ENCODE assay signal across 13 cellular contexts in the genomic region with DNA sequence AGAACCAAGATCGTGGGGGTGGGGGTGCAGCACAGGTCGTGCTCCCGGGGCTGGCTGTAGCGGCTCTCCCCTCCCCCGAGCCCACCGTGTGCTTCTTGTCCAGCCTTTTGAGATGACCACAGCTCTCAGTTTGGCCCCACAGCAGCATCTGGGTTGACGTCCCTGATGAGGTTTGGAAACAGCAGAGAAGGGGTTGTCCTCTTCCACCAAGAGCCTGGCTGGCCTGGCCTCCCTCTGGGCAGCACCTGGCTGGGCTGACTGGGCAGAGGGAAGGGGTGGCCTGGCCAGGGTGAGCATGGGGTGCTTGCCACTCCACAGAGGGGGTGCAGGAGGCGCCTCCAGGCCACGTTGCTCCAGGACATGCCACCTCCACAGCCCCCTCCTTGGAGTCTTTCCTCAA.
DNase-seq lines count a peak whose midpoint lies in the region; ATAC-seq and TF ChIP-seq lines count a peak whose summit lies in the region.
"Had no signal": no experiment of that assay in that cellular context is flagged by ENCODE, and none has a peak within 500 bp of the region (broad histone marks: within the 10 kb centered on the region; RNA-seq: fewer than 3 reads in every experiment).

No MANE protein-coding gene starts in this region.

- H3K4me3 ChIP-seq in HEK293 (ENCODE audit: low read depth, low read length) (no peak overlapping the region), skin epidermis (no peak overlapping the region), SK-N-SH (ENCODE audit: low read depth in 2 of 2, low read length in 1 of 2) (no peak overlapping the region)

- H2AFZ ChIP-seq in SK-N-SH (ENCODE audit: low read depth), result no peak overlapping the region

- intact Hi-C loops in activated CD4-positive, alpha-beta memory T cell treated with anti-CD3 and anti-CD28 coated beads for 36 hours (cut with micrococcal nuclease), result loop anchor here (1.0 to 10.0 kb wide), 5 partner anchors 11 to 375 kb away; a partner anchor contains a TSS

- H3K4me1 ChIP-seq in HEK293 (ENCODE audit: control insufficient read depth, insufficient read depth, low read length), result peaks cover 17% of the 10 kb centered on the region
- H3K4me1 ChIP-seq in SK-N-SH (ENCODE audit: control insufficient read depth in 1 of 2, insufficient read depth in 2 of 2, low read depth in 1 of 2, low read length in 1 of 2), result peaks cover 0 to 47% of the 10 kb centered on the region in 2 experiments; a peak in 2 of 4 replicates

- POLR2A ChIA-PET in HEK293 (lab: Yijun Ruan, JAX) (interaction anchor here (0.5 kb wide), 1 partner anchor 65 kb away, joined by 3 read pairs; no protein-coding TSS in a partner anchor), SK-N-SH (lab: Yijun Ruan, JAX) (interaction anchor here (1.1 to 1.6 kb wide), 2 partner anchors 19 to 60 kb away, joined by 3 to 4 read pairs; no protein-coding TSS in a partner anchor)
- POLR2A ChIA-PET in activated CD4-positive, alpha-beta memory T cell treated with anti-CD3 and anti-CD28 coated beads for 36 hours (lab: Charles Lee), result interaction anchor here (1.8 to 2.7 kb wide), 2 partner anchors 34 to 62 kb away, joined by 9 to 15 read pairs; a partner anchor contains a TSS

- H3K27ac Mint-ChIP-seq in activated CD4-positive, alpha-beta memory T cell treated with anti-CD3 and anti-CD28 coated beads for 36 hours, result peak overlapping the region; percentile 96

- H3K4me1 Mint-ChIP-seq in activated CD4-positive, alpha-beta memory T cell treated with anti-CD3 and anti-CD28 coated beads for 36 hours (ENCODE audit: low read depth), result peaks cover 70% of the 10 kb centered on the region

- no peaks in the 10 kb centered on the region for H3F3A ChIP-seq in SK-N-SH (replicated peaks; ENCODE audit: insufficient read depth)

- TF ChIP-seq EP300 in SK-N-SH (IDR thresholded peaks at IDR 0.05; ENCODE audit: borderline replicate concordance in 1 of 2, low read depth in 1 of 2, low read length in 1 of 2), result no peak

- peak overlapping the region; percentile 70 for H3K4me3 Mint-ChIP-seq in activated CD4-positive, alpha-beta memory T cell treated with anti-CD3 and anti-CD28 coated beads for 36 hours

- TF ChIP-seq CTCF in HEK293 (tag by site-specific recombination; IDR thresholded peaks at IDR 0.05) (no peak), SK-N-SH (IDR thresholded peaks at IDR 0.05) (no peak)

- H3K9me3 ChIP-seq in HEK293 (ENCODE audit: control insufficient read depth, insufficient read depth, low read depth, low read length), result no peaks in the 10 kb centered on the region
- H3K9me3 ChIP-seq in SK-N-SH, result no peaks in the 10 kb centered on the region

- TF ChIP-seq RAD21 in SK-N-SH (IDR thresholded peaks at IDR 0.05; ENCODE audit: low read length), result no peak

- no peaks in the 10 kb centered on the region for H3K27me3 Mint-ChIP-seq in activated CD4-positive, alpha-beta memory T cell treated with anti-CD3 and anti-CD28 coated beads for 36 hours

- peaks cover 94% of the 10 kb centered on the region for H4K20me1 ChIP-seq in SK-N-SH (ENCODE audit: insufficient read depth)

- peaks cover 96% of the 10 kb centered on the region for H3K79me2 ChIP-seq in SK-N-SH (ENCODE audit: insufficient read depth)

- H3K27ac ChIP-seq in HEK293 (ENCODE audit: extremely low read depth, low read depth, low read length), result no peak overlapping the region; the same call in 1 of the 2 replicates
- H3K27ac ChIP-seq in epithelial cell of prostate, result peak overlapping the region; percentile 92
- H3K27ac ChIP-seq in skin epidermis, result peak overlapping the region in 18 of 21 experiments; percentile 71 to 90 (median 82)
- peak overlapping the region in 1 of 2 experiments; percentile 56; a peak in 1 of 4 replicates for H3K27ac ChIP-seq in SK-N-SH (ENCODE audit: low read depth in 2 of 2, low read length in 1 of 2)
- H3K27ac ChIP-seq: KMS-11 had no signal

- no peaks in the 10 kb centered on the region for H3K9me3 Mint-ChIP-seq in activated CD4-positive, alpha-beta memory T cell treated with anti-CD3 and anti-CD28 coated beads for 36 hours

- no peaks in the 10 kb centered on the region for H3K9me2 ChIP-seq in SK-N-SH

- no peaks in the 10 kb centered on the region for H3K27me3 ChIP-seq in SK-N-SH (ENCODE audit: insufficient read depth)

- no peak overlapping the region for H3K9ac ChIP-seq in SK-N-SH
- H3K9ac ChIP-seq: KMS-11 had no signal

- H3K36me3 ChIP-seq in HEK293 (ENCODE audit: control insufficient read depth in 2 of 2, insufficient read depth in 1 of 2, low read length in 2 of 2), result peaks cover 0 to 19% of the 10 kb centered on the region in 2 experiments; a peak in 1 of 3 replicates
- no peaks in the 10 kb centered on the region for H3K36me3 ChIP-seq in SK-N-SH (replicated peaks in 1 of 2; ENCODE audit: control insufficient read depth in 1 of 2, insufficient read depth in 2 of 2, low read length in 1 of 2)

- DNase-seq in activated CD4-positive, alpha-beta memory T cell treated with anti-CD3 and anti-CD28 coated beads for 36 hours, result no peak
- no peak for DNase-seq in epithelial cell of prostate (ENCODE audit: low read depth, low spot score)
- DNase-seq in GOT3 (lab: John Stamatoyannopoulos, UW), result no peak
- no peak for DNase-seq in SK-N-SH
- DNase-seq in mesenteric fat pad (ENCODE audit: low spot score), result no peak
- DNase-seq: activated CD4-positive, alpha-beta T cell treated with anti-CD3 and anti-CD28 coated beads for 1 hour; dermis blood vessel endothelial cell; GDM1; retina had no signal

- no peak for ATAC-seq in GM19351 (IDR thresholded peaks at IDR 0.05; ENCODE audit: unreplicated experiment)

- peaks cover 2% of the 10 kb centered on the region for H3K36me3 Mint-ChIP-seq in activated CD4-positive, alpha-beta memory T cell treated with anti-CD3 and anti-CD28 coated beads for 36 hours

- CTCF ChIA-PET in HEK293 (lab: Yijun Ruan, JAX) (no interaction called here), SK-N-SH (lab: Yijun Ruan, JAX) (interaction anchor here (1.3 to 2.4 kb wide), 2 partner anchors 17 to 25 kb away, joined by 3 to 5 read pairs; no protein-coding TSS in a partner anchor)
- CTCF ChIA-PET in activated CD4-positive, alpha-beta memory T cell treated with anti-CD3 and anti-CD28 coated beads for 36 hours (lab: Charles Lee), result interaction anchor here (1.0 to 1.8 kb wide), 3 partner anchors 12 to 91 kb away, joined by 3 to 4 read pairs (median 3); no protein-coding TSS in a partner anchor

- WGBS in SK-N-SH (ENCODE audit: low lambda C conversion rate), result 78% methylated on average over 1 of the region's 9 CpGs

- H3K4me2 ChIP-seq in SK-N-SH, result no peak overlapping the region
- H3K4me2 ChIP-seq: KMS-11 had no signal

TF ChIP-seq in HEK293, 187 proteins besides CTCF, POLR2A, EP300 and RAD21 (continues in another document):
- TF ChIP-seq, protein P1, sequence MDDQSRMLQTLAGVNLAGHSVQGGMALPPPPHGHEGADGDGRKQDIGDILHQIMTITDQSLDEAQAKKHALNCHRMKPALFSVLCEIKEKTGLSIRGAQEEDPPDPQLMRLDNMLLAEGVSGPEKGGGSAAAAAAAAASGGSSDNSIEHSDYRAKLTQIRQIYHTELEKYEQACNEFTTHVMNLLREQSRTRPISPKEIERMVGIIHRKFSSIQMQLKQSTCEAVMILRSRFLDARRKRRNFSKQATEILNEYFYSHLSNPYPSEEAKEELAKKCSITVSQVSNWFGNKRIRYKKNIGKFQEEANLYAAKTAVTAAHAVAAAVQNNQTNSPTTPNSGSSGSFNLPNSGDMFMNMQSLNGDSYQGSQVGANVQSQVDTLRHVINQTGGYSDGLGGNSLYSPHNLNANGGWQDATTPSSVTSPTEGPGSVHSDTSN (CRISPR knock-in tag; IDR thresholded peaks at IDR 0.05), result no peak
- TF ChIP-seq, protein P2, sequence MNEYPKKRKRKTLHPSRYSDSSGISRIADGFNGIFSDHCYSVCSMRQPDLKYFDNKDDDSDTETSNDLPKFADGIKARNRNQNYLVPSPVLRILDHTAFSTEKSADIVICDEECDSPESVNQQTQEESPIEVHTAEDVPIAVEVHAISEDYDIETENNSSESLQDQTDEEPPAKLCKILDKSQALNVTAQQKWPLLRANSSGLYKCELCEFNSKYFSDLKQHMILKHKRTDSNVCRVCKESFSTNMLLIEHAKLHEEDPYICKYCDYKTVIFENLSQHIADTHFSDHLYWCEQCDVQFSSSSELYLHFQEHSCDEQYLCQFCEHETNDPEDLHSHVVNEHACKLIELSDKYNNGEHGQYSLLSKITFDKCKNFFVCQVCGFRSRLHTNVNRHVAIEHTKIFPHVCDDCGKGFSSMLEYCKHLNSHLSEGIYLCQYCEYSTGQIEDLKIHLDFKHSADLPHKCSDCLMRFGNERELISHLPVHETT (tag by site-specific recombination; IDR thresholded peaks at IDR 0.05), result no peak

TF ChIP-seq in SK-N-SH, 30 proteins besides CTCF, POLR2A, EP300 and RAD21:
- TF ChIP-seq NRF1 (IDR thresholded peaks at IDR 0.05; ENCODE audit: low read depth, low read length), result no peak
